In the genomic region with DNA sequence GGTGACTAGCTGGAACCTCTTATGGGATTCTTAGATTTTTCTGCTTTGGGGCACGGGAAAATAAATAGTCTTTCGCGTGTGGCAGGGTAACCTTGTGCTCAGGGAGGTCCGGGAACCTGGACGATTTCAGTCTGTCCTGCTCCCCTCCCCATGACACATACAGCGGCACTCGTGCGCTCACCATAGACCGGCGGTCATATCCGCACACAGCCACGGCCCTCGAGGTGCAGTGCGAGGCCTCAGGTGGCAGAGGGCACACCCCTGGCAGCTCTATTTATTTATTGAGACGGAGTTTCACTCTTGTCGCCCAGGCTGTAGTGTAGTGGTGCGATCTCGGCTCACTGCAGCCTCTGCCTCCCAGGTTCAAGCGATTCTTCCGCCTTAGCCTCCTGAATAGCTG, we compare ENCODE assay signal across 1 cellular context.
TF ChIP-seq lines count a peak whose summit lies in the region.

No MANE protein-coding gene starts in this region.

TF ChIP-seq in GM23338, 12 proteins besides CTCF, POLR2A, EP300 and RAD21 (continued from another document):
- TF ChIP-seq, protein P1, sequence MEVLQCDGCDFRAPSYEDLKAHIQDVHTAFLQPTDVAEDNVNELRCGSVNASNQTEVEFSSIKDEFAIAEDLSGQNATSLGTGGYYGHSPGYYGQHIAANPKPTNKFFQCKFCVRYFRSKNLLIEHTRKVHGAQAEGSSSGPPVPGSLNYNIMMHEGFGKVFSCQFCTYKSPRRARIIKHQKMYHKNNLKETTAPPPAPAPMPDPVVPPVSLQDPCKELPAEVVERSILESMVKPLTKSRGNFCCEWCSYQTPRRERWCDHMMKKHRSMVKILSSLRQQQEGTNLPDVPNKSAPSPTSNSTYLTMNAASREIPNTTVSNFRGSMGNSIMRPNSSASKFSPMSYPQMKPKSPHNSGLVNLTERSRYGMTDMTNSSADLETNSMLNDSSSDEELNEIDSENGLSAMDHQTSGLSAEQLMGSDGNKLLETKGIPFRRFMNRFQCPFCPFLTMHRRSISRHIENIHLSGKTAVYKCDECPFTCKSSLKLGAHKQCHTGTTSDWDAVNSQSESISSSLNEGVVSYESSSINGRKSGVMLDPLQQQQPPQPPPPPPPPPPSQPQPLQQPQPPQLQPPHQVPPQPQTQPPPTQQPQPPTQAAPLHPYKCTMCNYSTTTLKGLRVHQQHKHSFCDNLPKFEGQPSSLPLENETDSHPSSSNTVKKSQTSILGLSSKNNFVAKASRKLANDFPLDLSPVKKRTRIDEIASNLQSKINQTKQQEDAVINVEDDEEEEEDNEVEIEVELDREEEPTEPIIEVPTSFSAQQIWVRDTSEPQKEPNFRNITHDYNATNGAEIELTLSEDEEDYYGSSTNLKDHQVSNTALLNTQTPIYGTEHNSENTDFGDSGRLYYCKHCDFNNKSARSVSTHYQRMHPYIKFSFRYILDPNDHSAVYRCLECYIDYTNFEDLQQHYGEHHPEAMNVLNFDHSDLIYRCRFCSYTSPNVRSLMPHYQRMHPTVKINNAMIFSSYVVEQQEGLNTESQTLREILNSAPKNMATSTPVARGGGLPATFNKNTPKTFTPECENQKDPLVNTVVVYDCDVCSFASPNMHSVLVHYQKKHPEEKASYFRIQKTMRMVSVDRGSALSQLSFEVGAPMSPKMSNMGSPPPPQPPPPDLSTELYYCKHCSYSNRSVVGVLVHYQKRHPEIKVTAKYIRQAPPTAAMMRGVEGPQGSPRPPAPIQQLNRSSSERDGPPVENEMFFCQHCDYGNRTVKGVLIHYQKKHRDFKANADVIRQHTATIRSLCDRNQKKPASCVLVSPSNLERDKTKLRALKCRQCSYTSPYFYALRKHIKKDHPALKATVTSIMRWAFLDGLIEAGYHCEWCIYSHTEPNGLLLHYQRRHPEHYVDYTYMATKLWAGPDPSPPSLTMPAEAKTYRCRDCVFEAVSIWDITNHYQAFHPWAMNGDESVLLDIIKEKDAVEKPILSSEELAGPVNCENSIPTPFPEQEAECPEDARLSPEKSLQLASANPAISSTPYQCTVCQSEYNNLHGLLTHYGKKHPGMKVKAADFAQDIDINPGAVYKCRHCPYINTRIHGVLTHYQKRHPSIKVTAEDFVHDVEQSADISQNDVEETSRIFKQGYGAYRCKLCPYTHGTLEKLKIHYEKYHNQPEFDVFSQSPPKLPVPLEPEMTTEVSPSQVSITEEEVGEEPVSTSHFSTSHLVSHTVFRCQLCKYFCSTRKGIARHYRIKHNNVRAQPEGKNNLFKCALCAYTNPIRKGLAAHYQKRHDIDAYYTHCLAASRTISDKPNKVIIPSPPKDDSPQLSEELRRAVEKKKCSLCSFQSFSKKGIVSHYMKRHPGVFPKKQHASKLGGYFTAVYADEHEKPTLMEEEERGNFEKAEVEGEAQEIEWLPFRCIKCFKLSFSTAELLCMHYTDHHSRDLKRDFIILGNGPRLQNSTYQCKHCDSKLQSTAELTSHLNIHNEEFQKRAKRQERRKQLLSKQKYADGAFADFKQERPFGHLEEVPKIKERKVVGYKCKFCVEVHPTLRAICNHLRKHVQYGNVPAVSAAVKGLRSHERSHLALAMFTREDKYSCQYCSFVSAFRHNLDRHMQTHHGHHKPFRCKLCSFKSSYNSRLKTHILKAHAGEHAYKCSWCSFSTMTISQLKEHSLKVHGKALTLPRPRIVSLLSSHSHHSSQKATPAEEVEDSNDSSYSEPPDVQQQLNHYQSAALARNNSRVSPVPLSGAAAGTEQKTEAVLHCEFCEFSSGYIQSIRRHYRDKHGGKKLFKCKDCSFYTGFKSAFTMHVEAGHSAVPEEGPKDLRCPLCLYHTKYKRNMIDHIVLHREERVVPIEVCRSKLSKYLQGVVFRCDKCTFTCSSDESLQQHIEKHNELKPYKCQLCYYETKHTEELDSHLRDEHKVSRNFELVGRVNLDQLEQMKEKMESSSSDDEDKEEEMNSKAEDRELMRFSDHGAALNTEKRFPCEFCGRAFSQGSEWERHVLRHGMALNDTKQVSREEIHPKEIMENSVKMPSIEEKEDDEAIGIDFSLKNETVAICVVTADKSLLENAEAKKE (CRISPR knock-in tag; IDR thresholded peaks at IDR 0.05) = no peak
